ENCODE assay signal across 8 cellular contexts in the genomic region with DNA sequence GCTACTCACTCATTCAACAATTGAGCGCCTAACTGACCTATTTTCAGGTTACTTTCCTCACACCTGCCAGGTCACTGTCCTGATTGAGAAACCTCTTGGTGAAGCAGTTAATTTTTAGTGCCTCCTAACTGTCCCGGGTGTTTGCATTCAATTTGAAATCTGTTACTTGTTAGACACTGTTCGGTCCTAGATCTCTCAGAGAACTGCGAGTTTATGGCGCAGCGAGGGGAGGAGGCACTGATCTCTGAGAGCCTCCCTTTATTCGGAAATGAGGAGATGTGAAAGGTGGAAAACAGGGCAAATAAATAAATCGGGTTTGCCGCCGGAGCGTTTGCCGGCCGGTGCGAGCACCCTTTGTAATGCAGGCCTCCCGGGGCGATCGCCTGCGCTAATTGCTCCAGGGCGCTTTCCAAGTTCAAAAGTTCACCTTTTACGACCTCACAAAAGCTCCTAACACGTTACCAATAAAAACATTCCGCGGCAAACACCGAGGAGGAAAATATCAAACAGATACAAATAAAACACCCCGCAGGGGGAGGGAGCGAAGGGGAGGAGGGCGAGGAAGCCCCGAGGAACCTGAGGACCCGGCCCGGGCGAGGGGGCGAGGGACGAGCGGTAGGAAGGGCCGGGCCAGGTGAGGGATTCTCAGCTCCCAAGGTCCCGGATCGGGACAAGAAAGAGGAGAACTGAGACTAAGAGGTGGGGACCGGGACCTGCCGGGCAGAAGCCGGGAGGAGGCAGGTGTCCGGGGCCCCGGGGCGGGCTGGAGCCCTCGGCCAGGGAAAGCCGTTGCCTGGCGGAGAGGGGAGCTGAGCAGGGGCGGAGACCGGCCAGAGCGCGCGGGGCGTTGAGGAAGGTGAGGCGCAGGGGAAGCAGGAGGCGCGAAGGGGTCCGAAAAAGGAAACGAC. TPM values are rescaled to one million over a fixed set of nuclear protein-coding genes. Genes with fewer than 3 reads are reported as not detected.
A peak's percentile ranks its signal among the peaks of the same experiment; 100 is the strongest.
DNase-seq lines count a peak whose midpoint lies in the region; ATAC-seq and TF ChIP-seq lines count a peak whose summit lies in the region.

No MANE protein-coding gene starts in this region.

- H3K9me3 ChIP-seq in mammary epithelial cell (replicated peaks; ENCODE audit: insufficient read depth, low read length), result no peaks in the 10 kb centered on the region
- no peaks in the 10 kb centered on the region for H3K9me3 ChIP-seq in lower lobe of right lung
- no peaks in the 10 kb centered on the region for H3K9me3 ChIP-seq in tibial nerve

- WGBS in mammary epithelial cell (ENCODE audit: low coverage, missing lambda C conversion rate), result 6% methylated on average over 27 of the region's 57 CpGs
- WGBS in tibial nerve, 2 donors, result 3 to 4% methylated on average over 57 of the region's 57 CpGs

- peaks cover 10% of the 10 kb centered on the region for H3K4me1 ChIP-seq in mammary epithelial cell (ENCODE audit: insufficient read depth, low read length)
- H3K4me1 ChIP-seq in lower lobe of right lung, result peaks cover 12% of the 10 kb centered on the region
- peaks cover 0 to 51% (median 11%) of the 10 kb centered on the region in 4 donors for H3K4me1 ChIP-seq in tibial nerve

- dilution Hi-C loops in mammary epithelial cell (cut with HindIII; ENCODE audit: low sequenced_read_pairs), result loop anchor here (5.0 to 10.0 kb wide), 2 partner anchors 83 to 605 kb away; a partner anchor contains a TSS

- H3K4me3 ChIP-seq in mammary epithelial cell (replicated peaks in 1 of 3; ENCODE audit: insufficient read depth in 1 of 3, low read depth in 2 of 3, low read length in 3 of 3), result peak overlapping the region; percentile 80 to 96 (median 85)
- peak overlapping the region; percentile 89 for H3K4me3 ChIP-seq in lower lobe of right lung
- H3K4me3 ChIP-seq in tibial nerve, result peak overlapping the region; percentile 71 to 94 (median 73)

- H3K27me3 ChIP-seq in mammary epithelial cell (ENCODE audit: insufficient read depth, low read length) (no peaks in the 10 kb centered on the region), lower lobe of right lung (ENCODE audit: low read depth) (peaks cover 48% of the 10 kb centered on the region), tibial nerve (peaks cover 0 to 10% of the 10 kb centered on the region in 2 donors)

- H3K27ac ChIP-seq in mammary epithelial cell (ENCODE audit: insufficient read depth, low read depth, low read length) (peak overlapping the region; percentile 5), lower lobe of right lung (peak overlapping the region; percentile 61), tibial nerve (peak overlapping the region in 3 of 4 donors; percentile 38 to 86 (median 76))

- TF ChIP-seq EP300 in tibial nerve (IDR thresholded peaks at IDR 0.05), result no peak

- TF ChIP-seq CTCF in mammary epithelial cell (conservative IDR thresholded peaks at IDR 0.05 in 1 of 2, IDR thresholded peaks at IDR 0.05 in 1 of 2; ENCODE audit: extremely low read depth in 1 of 2, insufficient read depth in 1 of 2, low read depth in 1 of 2, low read length in 2 of 2) (no peak), lower lobe of right lung (IDR thresholded peaks at IDR 0.05) (no peak), tibial nerve (IDR thresholded peaks at IDR 0.05) (no peak)

- peaks cover 36% of the 10 kb centered on the region for H3K79me2 ChIP-seq in mammary epithelial cell (ENCODE audit: insufficient read depth, low read length)

- peak overlapping the region; percentile 99 for H3K4me2 ChIP-seq in mammary epithelial cell (ENCODE audit: insufficient read depth, low read depth, low read length)

- in situ Hi-C loops in mammary epithelial cell (cut with MboI; ENCODE audit: low sequenced_read_pairs in 2 of 2), result loop anchor here (5.0 to 10.0 kb wide), 3 partner anchors 83 to 605 kb away; a partner anchor contains a TSS

- DNase-seq in NCI-H1105 treated with DMSO at 0.1 percent for 48 hours (lab: John Stamatoyannopoulos, UW) (peak; percentile 29), NCI-H1105 (lab: John Stamatoyannopoulos, UW) (no peak), NOMO-1 treated with dmso at 0.1 percent for 144 hours (lab: John Stamatoyannopoulos, UW; ENCODE audit: unreplicated experiment) (peak; percentile 52), mammary epithelial cell (peak; percentile 25), lower lobe of right lung (peak; percentile 64), tibial nerve (ENCODE audit: low spot score in 2 of 2) (no peak), amniotic stem cell (lab: John Stamatoyannopoulos, UW) (no peak)

- intact Hi-C loops in mammary epithelial cell (cut with micrococcal nuclease), result loop anchor here (2.0 to 5.0 kb wide), 4 partner anchors 17 to 217 kb away; a partner anchor contains a TSS
- intact Hi-C loops in lower lobe of right lung (cut with DNase I), result loop anchor here (5.0 kb wide), 1 partner anchor 83 kb away; a partner anchor contains a TSS

- H4K20me1 ChIP-seq in mammary epithelial cell (ENCODE audit: insufficient read depth, low read length), result no peaks in the 10 kb centered on the region

- peak overlapping the region; percentile 92 for H2AFZ ChIP-seq in mammary epithelial cell (ENCODE audit: low read depth, low read length)

- peak overlapping the region; percentile 56 for H3K9ac ChIP-seq in mammary epithelial cell (ENCODE audit: insufficient read depth, low read length)

- no peaks in the 10 kb centered on the region for H3K36me3 ChIP-seq in mammary epithelial cell (ENCODE audit: insufficient read depth, low read length)
- no peaks in the 10 kb centered on the region for H3K36me3 ChIP-seq in lower lobe of right lung
- H3K36me3 ChIP-seq in tibial nerve, result no peaks in the 10 kb centered on the region

- CTCF ChIA-PET in mammary epithelial cell (lab: Charles Lee; ENCODE audit: low non-redundant PET), result interaction anchor here (0.6 to 0.8 kb wide), 4 partner anchors 65 to 218 kb away, joined by 3 to 4 read pairs (median 4); a partner anchor contains a TSS

- TF ChIP-seq POLR2A in tibial nerve (IDR thresholded peaks at IDR 0.05), result no peak

- no TSS peak for BruUV-seq in mammary epithelial cell (replicated peaks; lab: Mats Ljungman, UMichigan)

- ATAC-seq in lower lobe of right lung (peak; percentile 1 to 16), GM18870 (IDR thresholded peaks at IDR 0.05; ENCODE audit: unreplicated experiment) (no peak)

RNA-seq across cellular contexts. Expression of a gene that starts 1.4 kb away (rescaled TPM):
- total RNA-seq in mammary epithelial cell, result 1 to 10 TPM; 3.2 to 4.8 TPM
- 0.76 TPM for polyA plus RNA-seq in mammary epithelial cell
- 1.1 TPM for polyA minus RNA-seq in mammary epithelial cell
- total RNA-seq in lower lobe of right lung, result 4.5 TPM
- total RNA-seq in tibial nerve, result 1 to 10 TPM; 1.7 to 8.4 (median 5.5) TPM

RNA-seq across cellular contexts. Expression of a gene that starts 7.2 kb away (rescaled TPM):
- total RNA-seq in mammary epithelial cell (1 to 10 TPM; 4.2 to 6.2 TPM), lower lobe of right lung (22.3 TPM), tibial nerve (100 to 1,000 TPM in 2 of 4 donors, 10 to 100 TPM in 2; 44.7 to 328 (median 169) TPM)
- polyA plus RNA-seq in mammary epithelial cell, result 1.6 TPM
- 2.3 TPM for polyA minus RNA-seq in mammary epithelial cell

Comparison
In these comparisons a context has a peak if more than half of its experiments do, and no peak if none do; other contexts are left out.
1. DNase-seq: peak in NCI-H1105 treated with DMSO at 0.1 percent for 48 hours (single experiment), NOMO-1 treated with dmso at 0.1 percent for 144 hours (single experiment), mammary epithelial cell (single experiment) and lower lobe of right lung (single experiment); none in NCI-H1105 (single experiment), tibial nerve (0 of 2) and amniotic stem cell (single experiment).
2. H3K27ac ChIP-seq: peak in every context shown above with its lines; median percentile 76 in tibial nerve; 61 in lower lobe of right lung; 5 in mammary epithelial cell.
3. Peak in every context shown above with its lines, with median percentiles within 50 percentile points of each other: H3K4me3 ChIP-seq.